ENCODE assay signal across 15 cellular contexts in genomic region chr6:109002882-109003281, GRCh38.
DNase-seq lines count a peak whose midpoint lies in the region; ATAC-seq, FAIRE-seq and TF ChIP-seq lines count a peak whose summit lies in the region.
"Had no signal": no experiment of that assay in that cellular context is flagged by ENCODE, and none has a peak within 500 bp of the region (broad histone marks: within the 10 kb centered on the region; RNA-seq: fewer than 3 reads in every experiment).

No MANE protein-coding gene starts in this region.

- CTCF ChIA-PET in activated naive CD4-positive, alpha-beta T cell treated with anti-CD3 and anti-CD28 coated beads, Interleukin-2, amount 10 ng/mL, durations not matched to agents 7 days and 5 days (lab: Charles Lee): interaction anchor here (0.8 kb wide), 1 partner anchor 10 kb away, joined by 3 read pairs; no protein-coding TSS in a partner anchor

- H3F3A ChIP-seq in GM23338 (replicated peaks; ENCODE audit: low read depth): no peaks in the 10 kb centered on the region

- H3K27ac Mint-ChIP-seq in activated naive CD4-positive, alpha-beta T cell treated with anti-CD3 and anti-CD28 coated beads, Interleukin-2, amount 10 ng/mL, durations not matched to agents 7 days and 5 days: no peak overlapping the region
- no peak overlapping the region for H3K27ac Mint-ChIP-seq in GM23338

- H3K79me2 ChIP-seq in GM23338 (replicated peaks; ENCODE audit: insufficient read depth): peaks cover 45% of the 10 kb centered on the region

- H3K9ac ChIP-seq in mucosa of rectum (ENCODE audit: low read depth in 1 of 2, low read length in 2 of 2): no peak overlapping the region

- no peak overlapping the region for H3K4me2 ChIP-seq in GM23338

- no peak for TF ChIP-seq EP300 in suprapubic skin (IDR thresholded peaks at IDR 0.05)

- no peak overlapping the region for H3K4me3 Mint-ChIP-seq in activated naive CD4-positive, alpha-beta T cell treated with anti-CD3 and anti-CD28 coated beads, Interleukin-2, amount 10 ng/mL, durations not matched to agents 7 days and 5 days
- H3K4me3 Mint-ChIP-seq in GM23338: no peak overlapping the region

- H3K4me1 ChIP-seq in Peyer's patch (peaks cover 0 to 12% (median 0%) of the 10 kb centered on the region in 4 donors), mucosa of rectum (ENCODE audit: control insufficient read depth in 2 of 2, insufficient read depth in 2 of 2, low read length in 2 of 2) (peaks cover 7 to 30% of the 10 kb centered on the region in 2 donors), suprapubic skin (peaks cover 66% of the 10 kb centered on the region), GM23338 (ENCODE audit: insufficient read depth) (peaks cover 15% of the 10 kb centered on the region)

- no peak overlapping the region for H2AFZ ChIP-seq in GM23338

- peak overlapping the region in 3 of 4 donors; percentile 21 to 67 (median 58) for H3K27ac ChIP-seq in Peyer's patch
- H3K27ac ChIP-seq in mucosa of rectum (ENCODE audit: low read depth in 2 of 2, low read length in 2 of 2): peak overlapping the region; percentile 56 to 75
- peak overlapping the region; percentile 81 for H3K27ac ChIP-seq in suprapubic skin
- H3K27ac ChIP-seq in GM23338 (ENCODE audit: low read depth): no peak overlapping the region

- peaks cover 3% of the 10 kb centered on the region; the same call in 1 of the 2 replicates for H4K20me1 ChIP-seq in GM23338 (replicated peaks; ENCODE audit: insufficient read depth)

- peaks cover 0 to 31% (median 0%) of the 10 kb centered on the region in 3 donors for H3K36me3 ChIP-seq in Peyer's patch
- H3K36me3 ChIP-seq in mucosa of rectum (ENCODE audit: control insufficient read depth in 2 of 2, insufficient read depth in 2 of 2, low read length in 2 of 2): peaks cover 7 to 17% of the 10 kb centered on the region in 2 donors
- H3K36me3 ChIP-seq in suprapubic skin: peaks cover 27% of the 10 kb centered on the region
- peaks cover 4% of the 10 kb centered on the region; the same call in 1 of the 2 replicates for H3K36me3 ChIP-seq in GM23338 (ENCODE audit: insufficient read depth)

- DNase-seq in Peyer's patch: no peak
- DNase-seq in suprapubic skin (ENCODE audit: low spot score in 2 of 2): no peak
- no peak for DNase-seq in activated naive CD4-positive, alpha-beta T cell treated with anti-CD3 and anti-CD28 coated beads, Interleukin-2, amount 10 ng/mL, durations not matched to agents 7 days and 5 days
- no peak for DNase-seq in middle frontal gyrus (ENCODE audit: extremely low spot score, low spot score)
- no peak for DNase-seq in GM23338 (ENCODE audit: low spot score)
- DNase-seq: activated effector memory CD4-positive, alpha-beta T cell treated with anti-CD3 and anti-CD28 coated beads, Interleukin-2, amount 50 U/mL, for 16 hours; Calu3; dermis blood vessel endothelial cell; NCI-H2081; NCI-H748 treated with DMSO at 0.1 percent for 48 hours had no signal

- ATAC-seq in activated CD4-positive, CD25-positive, alpha-beta regulatory T cell treated with anti-CD3 and anti-CD28 coated beads, Interleukin-2, amount 50 U/mL, for 24 hours: no peak
- ATAC-seq in GM23338: no peak
- ATAC-seq: HCT116 had no signal

- H3K4me1 Mint-ChIP-seq in activated naive CD4-positive, alpha-beta T cell treated with anti-CD3 and anti-CD28 coated beads, Interleukin-2, amount 10 ng/mL, durations not matched to agents 7 days and 5 days: peaks cover 23% of the 10 kb centered on the region
- peaks cover 15% of the 10 kb centered on the region for H3K4me1 Mint-ChIP-seq in GM23338

- TF ChIP-seq POLR2A in Peyer's patch (IDR thresholded peaks at IDR 0.05): no peak
- TF ChIP-seq POLR2A in suprapubic skin (IDR thresholded peaks at IDR 0.05): no peak

- H3K27me3 Mint-ChIP-seq in activated naive CD4-positive, alpha-beta T cell treated with anti-CD3 and anti-CD28 coated beads, Interleukin-2, amount 10 ng/mL, durations not matched to agents 7 days and 5 days: no peaks in the 10 kb centered on the region
- H3K27me3 Mint-ChIP-seq in GM23338 (ENCODE audit: insufficient read depth, low read depth, poor library complexity): no peaks in the 10 kb centered on the region

- peak overlapping the region in 1 of 4 donors; percentile 3 for H3K4me3 ChIP-seq in Peyer's patch
- no peak overlapping the region for H3K4me3 ChIP-seq in mucosa of rectum (ENCODE audit: low read length in 2 of 2)
- H3K4me3 ChIP-seq in suprapubic skin: peak overlapping the region; percentile 10
- H3K4me3 ChIP-seq in GM23338: no peak overlapping the region

- peaks cover 19% of the 10 kb centered on the region for H3K36me3 Mint-ChIP-seq in activated naive CD4-positive, alpha-beta T cell treated with anti-CD3 and anti-CD28 coated beads, Interleukin-2, amount 10 ng/mL, durations not matched to agents 7 days and 5 days
- peaks cover 8% of the 10 kb centered on the region; the same call in 2 of the 3 replicates for H3K36me3 Mint-ChIP-seq in GM23338 (ENCODE audit: low read depth)

- H3K9me3 Mint-ChIP-seq in activated naive CD4-positive, alpha-beta T cell treated with anti-CD3 and anti-CD28 coated beads, Interleukin-2, amount 10 ng/mL, durations not matched to agents 7 days and 5 days: no peaks in the 10 kb centered on the region
- no peaks in the 10 kb centered on the region for H3K9me3 Mint-ChIP-seq in GM23338

- no peaks in the 10 kb centered on the region for H3K9me3 ChIP-seq in Peyer's patch
- no peaks in the 10 kb centered on the region for H3K9me3 ChIP-seq in mucosa of rectum (ENCODE audit: control insufficient read depth in 2 of 2, low read length in 2 of 2)
- H3K9me3 ChIP-seq in suprapubic skin: no peaks in the 10 kb centered on the region

- FAIRE-seq in colon (lab: Jason Lieb, UNC): peak; percentile 41
- FAIRE-seq: RCC 7860 had no signal

- no peaks in the 10 kb centered on the region for H3K9me2 ChIP-seq in GM23338 (ENCODE audit: insufficient read depth)

- no peak for TF ChIP-seq CTCF in Peyer's patch (IDR thresholded peaks at IDR 0.05)
- TF ChIP-seq CTCF in suprapubic skin (IDR thresholded peaks at IDR 0.05): no peak
- no peak for TF ChIP-seq CTCF in GM23338 (conservative IDR thresholded peaks at IDR 0.05; ENCODE audit: low read depth in 2 of 2)

- H3K27me3 ChIP-seq in Peyer's patch: no peaks in the 10 kb centered on the region
- H3K27me3 ChIP-seq in mucosa of rectum (ENCODE audit: control insufficient read depth in 2 of 2, insufficient read depth in 2 of 2, low read length in 2 of 2): no peaks in the 10 kb centered on the region
- H3K27me3 ChIP-seq in suprapubic skin: no peaks in the 10 kb centered on the region
- H3K27me3 ChIP-seq in GM23338 (ENCODE audit: insufficient read depth): no peaks in the 10 kb centered on the region

TF ChIP-seq in GM23338, 12 proteins besides CTCF, POLR2A, EP300 and RAD21 (continues in another document):
- TF ChIP-seq EZH2 (IDR thresholded peaks at IDR 0.05; ENCODE audit: low read depth, unreplicated experiment) (no peak), JUNB (IDR thresholded peaks at IDR 0.05; ENCODE audit: unreplicated experiment) (no peak), CREB1 (CRISPR knock-in tag; IDR thresholded peaks at IDR 0.05; ENCODE audit: low read depth) (no peak), NANOG (IDR thresholded peaks at IDR 0.05; ENCODE audit: borderline replicate concordance) (no peak), STAT1 (IDR thresholded peaks at IDR 0.05; ENCODE audit: unreplicated experiment) (no peak), ZNF114 (CRISPR knock-in tag; IDR thresholded peaks at IDR 0.05) (no peak), REST (IDR thresholded peaks at IDR 0.05; ENCODE audit: unreplicated experiment) (no peak), POLR2AphosphoS5 (IDR thresholded peaks at IDR 0.05; ENCODE audit: low read depth) (no peak)
